ENCODE assay signal across 12 cellular contexts in genomic region chr10:82982110-82982608, GRCh38.
DNase-seq lines count a peak whose midpoint lies in the region; ATAC-seq and FAIRE-seq lines count a peak whose summit lies in the region.
"Had no signal": no experiment of that assay in that cellular context is flagged by ENCODE, and none has a peak within 500 bp of the region (broad histone marks: within the 10 kb centered on the region; RNA-seq: fewer than 3 reads in every experiment).

No MANE protein-coding gene starts in this region.

- no peak overlapping the region for H3K27ac ChIP-seq in right cardiac atrium (ENCODE audit: low read length)
- H3K27ac ChIP-seq: VCaP had no signal

- DNase-seq in HCEC 1CT (peak; percentile 12), astrocyte of the hippocampus (ENCODE audit: low read depth, low spot score) (peak; percentile 94), right cardiac atrium (no peak), smooth muscle cell of the brain vasculature (ENCODE audit: low read depth, low spot score) (peak; percentile 47), GM19239 (ENCODE audit: insufficient read length, low spot score) (no peak)
- DNase-seq: activated naive CD4-positive, alpha-beta T cell treated with Interleukin-2 at 50 U/mL for 16 hours; KBM-7; NCI-H526; occipital lobe had no signal

- FAIRE-seq in GM19239 (lab: Jason Lieb, UNC): no peak

- H3K4me1 ChIP-seq in right cardiac atrium (ENCODE audit: control insufficient read depth, insufficient read depth, low read length): no peaks in the 10 kb centered on the region

- no peaks in the 10 kb centered on the region for H3K9me3 ChIP-seq in right cardiac atrium (ENCODE audit: control insufficient read depth, low read length)

- intact Hi-C loops in right cardiac atrium (cut with DNase I): no loop called here

- ATAC-seq in right cardiac atrium (peak; percentile 76 to 86), GM19395 (IDR thresholded peaks at IDR 0.05; ENCODE audit: unreplicated experiment) (no peak), HG03520 (IDR thresholded peaks at IDR 0.05; ENCODE audit: unreplicated experiment) (no peak)

- H3K4me3 ChIP-seq in right cardiac atrium (ENCODE audit: low read length): no peak overlapping the region

- no peaks in the 10 kb centered on the region for H3K27me3 ChIP-seq in right cardiac atrium (ENCODE audit: control insufficient read depth, insufficient read depth)

- WGBS in right cardiac atrium: 49% methylated on average over 5 of the region's 5 CpGs

Comparison
In these comparisons a context has a peak if more than half of its experiments do, and no peak if none do; other contexts are left out.
1. DNase-seq: peak in HCEC 1CT (single experiment), astrocyte of the hippocampus (single experiment) and smooth muscle cell of the brain vasculature (single experiment); none in right cardiac atrium (0 of 3) and GM19239 (single experiment).
2. ATAC-seq: peak in right cardiac atrium (2 of 2); none in GM19395 (single experiment) and HG03520 (single experiment).